18 cellular contexts compared by ENCODE assay signal in genomic region chr1:58409826-58410225, GRCh38.
DNase-seq lines count a peak whose midpoint lies in the region; ATAC-seq and TF ChIP-seq lines count a peak whose summit lies in the region.
"Had no signal": no experiment of that assay in that cellular context is flagged by ENCODE, and none has a peak within 500 bp of the region (broad histone marks: within the 10 kb centered on the region; RNA-seq: fewer than 3 reads in every experiment).

No MANE protein-coding gene starts in this region.

- no peak for TF ChIP-seq CTCF in SK-N-SH (IDR thresholded peaks at IDR 0.05)
- no peak for TF ChIP-seq CTCF in uterus (IDR thresholded peaks at IDR 0.05)

- H4K20me1 ChIP-seq in GM23248 (ENCODE audit: insufficient read depth), result no peaks in the 10 kb centered on the region
- no peaks in the 10 kb centered on the region for H4K20me1 ChIP-seq in SK-N-SH (ENCODE audit: insufficient read depth)

- POLR2A ChIA-PET in SK-N-SH (lab: Yijun Ruan, JAX), result no interaction called here

- H3K36me3 ChIP-seq in GM23248 (ENCODE audit: low read depth), result no peaks in the 10 kb centered on the region
- H3K36me3 ChIP-seq in SK-N-SH (replicated peaks in 1 of 2; ENCODE audit: control insufficient read depth in 1 of 2, insufficient read depth in 2 of 2, low read length in 1 of 2), result no peaks in the 10 kb centered on the region
- no peaks in the 10 kb centered on the region for H3K36me3 ChIP-seq in uterus
- H3K36me3 ChIP-seq: cardiac muscle cell, pancreas, thyroid gland had no signal

- H3K27ac ChIP-seq in GM23248 (no peak overlapping the region), SK-N-SH (ENCODE audit: low read depth in 2 of 2, low read length in 1 of 2) (peak overlapping the region in 1 of 2 experiments; percentile 24; a peak in 2 of 4 replicates), uterus (peak overlapping the region; percentile 75 to 76)
- H3K27ac ChIP-seq: cardiac muscle cell, pancreas, thyroid gland had no signal

- CTCF ChIA-PET in SK-N-SH (lab: Yijun Ruan, JAX), result no interaction called here

- H2AFZ ChIP-seq in GM23248 (no peak overlapping the region), SK-N-SH (ENCODE audit: low read depth) (0 out of 2 replicates have a peak overlapping the region, but pooled peaks have one; percentile 43)

- H3K9me3 ChIP-seq in GM23248 (ENCODE audit: low read depth), result no peaks in the 10 kb centered on the region
- H3K9me3 ChIP-seq in SK-N-SH, result no peaks in the 10 kb centered on the region
- H3K9me3 ChIP-seq in uterus, result no peaks in the 10 kb centered on the region
- H3K9me3 ChIP-seq: pancreas, thyroid gland had no signal

- no peak for ATAC-seq in HG03108 (IDR thresholded peaks at IDR 0.05; ENCODE audit: unreplicated experiment)
- ATAC-seq: activated naive CD4-positive, alpha-beta T cell treated with anti-CD3 and anti-CD28 coated beads, Interleukin-2, amount 50 U/mL, for 72 hours; left cardiac atrium; pancreas; stimulated activated effector memory CD8-positive, alpha-beta T cell treated with anti-CD3 and anti-CD28 coated beads, Interleukin-12 subunit alpha, Interleukin-12 subunit beta, amount 100 ng/mL, for 72 hours had no signal

- H3F3A ChIP-seq in GM23248 (ENCODE audit: insufficient read depth), result peaks cover 25% of the 10 kb centered on the region
- H3F3A ChIP-seq in SK-N-SH (replicated peaks; ENCODE audit: insufficient read depth), result peaks cover 9% of the 10 kb centered on the region

- H3K9ac ChIP-seq in GM23248, result no peak overlapping the region
- no peak overlapping the region for H3K9ac ChIP-seq in SK-N-SH

- H3K27me3 ChIP-seq in GM23248 (replicated peaks; ENCODE audit: insufficient read depth) (no peaks in the 10 kb centered on the region), SK-N-SH (ENCODE audit: insufficient read depth) (no peaks in the 10 kb centered on the region), uterus (no peaks in the 10 kb centered on the region)
- H3K27me3 ChIP-seq: pancreas, thyroid gland had no signal

- DNase-seq in GM23248 (peak; percentile 54), SK-N-SH (no peak), kidney glomerular epithelial cell (lab: John Stamatoyannopoulos, UW) (peak; percentile 36), uterus (peak; percentile 46 to 80), NOMO-1 (lab: John Stamatoyannopoulos, UW; ENCODE audit: unreplicated experiment in 2 of 2) (no peak), retina (no peak)
- DNase-seq: activated CD4-positive, alpha-beta T cell treated with anti-CD3 and anti-CD28 coated beads, Interleukin-2, amount 50 U/mL, for 48 hours; activated T-cell treated with anti-CD3 and anti-CD28 coated beads, Interleukin-2, amount 50 U/mL, for 48 hours; hypothalamus; left cardiac atrium; NCI-H1436 treated with DMSO at 0.1 percent for 48 hours; pancreas; small intestine; thyroid gland had no signal

- no peak overlapping the region for H3K4me3 ChIP-seq in GM23248
- no peak overlapping the region for H3K4me3 ChIP-seq in SK-N-SH (ENCODE audit: low read depth in 2 of 2, low read length in 1 of 2)
- H3K4me3 ChIP-seq in uterus, result no peak overlapping the region
- H3K4me3 ChIP-seq: cardiac muscle cell, pancreas, thyroid gland had no signal

- H3K4me2 ChIP-seq in GM23248 (ENCODE audit: unreplicated experiment) (no peak overlapping the region), SK-N-SH (no peak overlapping the region)

- H3K79me2 ChIP-seq in GM23248 (ENCODE audit: insufficient read depth), result no peaks in the 10 kb centered on the region
- H3K79me2 ChIP-seq in SK-N-SH (ENCODE audit: insufficient read depth), result no peaks in the 10 kb centered on the region

- H3K9me2 ChIP-seq in GM23248 (ENCODE audit: insufficient read depth), result no peaks in the 10 kb centered on the region
- no peaks in the 10 kb centered on the region for H3K9me2 ChIP-seq in SK-N-SH

- WGBS in GM23248 (ENCODE audit: low coverage in 1 of 2, low lambda C conversion rate in 2 of 2, missing lambda C conversion rate in 2 of 2), 2 experiments, result 50 to 52% methylated on average over 6 of the region's 6 CpGs
- WGBS in SK-N-SH (ENCODE audit: low lambda C conversion rate), result 36% methylated on average over 6 of the region's 6 CpGs

- in situ Hi-C loops in GM23248 (cut with MboI), result no loop called here

- 0 out of 4 replicates have a peak, but pooled peaks of 1 of the 2 experiments have one; percentile 7 for TF ChIP-seq EP300 in SK-N-SH (IDR thresholded peaks at IDR 0.05; ENCODE audit: borderline replicate concordance in 1 of 2, low read depth in 1 of 2, low read length in 1 of 2)

- intact Hi-C loops in uterus (cut with DNase I; ENCODE audit: low total_unique reads), result no loop called here

- H3K4me1 ChIP-seq in GM23248 (ENCODE audit: insufficient read depth), result peaks cover 39% of the 10 kb centered on the region
- H3K4me1 ChIP-seq in SK-N-SH (ENCODE audit: control insufficient read depth in 1 of 2, insufficient read depth in 2 of 2, low read depth in 1 of 2, low read length in 1 of 2), result peaks cover 2 to 13% of the 10 kb centered on the region in 2 experiments; a peak in 2 of 4 replicates
- H3K4me1 ChIP-seq in uterus, result no peaks in the 10 kb centered on the region
- H3K4me1 ChIP-seq: pancreas, thyroid gland had no signal

- no peak for TF ChIP-seq POLR2A in uterus (IDR thresholded peaks at IDR 0.05)

- TF ChIP-seq RAD21 in SK-N-SH (IDR thresholded peaks at IDR 0.05; ENCODE audit: low read length), result no peak

TF ChIP-seq in SK-N-SH, 30 proteins besides CTCF, POLR2A, EP300 and RAD21:
- TF ChIP-seq JUND (IDR thresholded peaks at IDR 0.05) (no peak), NFIC (IDR thresholded peaks at IDR 0.05; ENCODE audit: borderline replicate concordance) (0 out of 2 replicates have a peak, but pooled peaks have one; percentile 19)

Comparison
In these comparisons a context has a peak if more than half of its experiments do, and no peak if none do; other contexts are left out.
1. DNase-seq: peak in GM23248 (single experiment), kidney glomerular epithelial cell (single experiment) and uterus (2 of 2); none in SK-N-SH (single experiment), NOMO-1 (0 of 2) and retina (single experiment).